Comparison of ENCODE assay signal across 17 cellular contexts in the genomic region with DNA sequence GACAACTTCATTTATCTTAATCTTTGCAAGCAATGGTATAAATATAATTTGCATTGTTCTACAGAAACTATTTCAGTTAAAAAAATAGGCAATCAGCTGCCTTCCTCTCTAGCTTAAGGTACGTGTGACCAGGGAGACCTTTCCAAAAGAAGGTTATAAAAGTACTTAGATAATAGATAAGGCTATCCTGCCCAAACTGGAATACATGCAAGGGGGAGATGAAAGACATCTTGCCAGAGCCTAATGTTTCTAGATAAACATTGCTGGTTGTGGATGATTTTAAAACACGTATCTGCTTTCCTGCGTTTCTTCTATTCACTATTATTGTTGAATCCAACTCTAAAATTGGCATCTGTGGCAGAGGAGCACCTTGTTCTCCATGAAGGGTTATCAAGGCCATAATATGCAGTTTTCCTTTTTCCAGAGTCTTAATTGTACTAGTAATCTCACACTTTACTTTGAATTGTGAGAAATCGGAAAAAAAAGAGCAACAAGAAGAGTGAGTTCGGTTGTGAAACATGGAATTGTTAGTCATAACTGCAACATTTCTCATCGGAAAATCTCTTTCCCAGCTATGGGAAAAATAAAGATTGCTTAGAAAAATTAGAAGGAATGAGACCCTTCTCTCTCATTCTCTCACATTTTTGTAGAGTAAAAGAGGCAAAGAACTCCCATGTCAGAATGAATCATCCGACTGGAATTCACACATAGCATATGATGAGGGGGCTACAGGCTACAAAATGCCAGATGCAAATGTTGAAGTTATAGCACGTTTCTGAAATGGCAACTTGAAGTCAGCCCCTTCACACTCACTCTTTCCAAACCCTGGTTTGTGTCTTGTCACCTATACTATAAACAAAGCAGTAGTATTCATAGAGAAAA.
DNase-seq lines count a peak whose midpoint lies in the region; ATAC-seq, FAIRE-seq and TF ChIP-seq lines count a peak whose summit lies in the region.
"Had no signal": no experiment of that assay in that cellular context is flagged by ENCODE, and none has a peak within 500 bp of the region (broad histone marks: within the 10 kb centered on the region; RNA-seq: fewer than 3 reads in every experiment).

No MANE protein-coding gene starts in this region.

- TF ChIP-seq POLR2A in lower leg skin (IDR thresholded peaks at IDR 0.05): no peak

- intact Hi-C loops in sciatic nerve (cut with DNase I): no loop called here
- intact Hi-C loops in lower leg skin (cut with DNase I; ENCODE audit: low total_unique reads): no loop called here

- peak; percentile 71 for DNase-seq in EL
- DNase-seq in astrocyte of the spinal cord (ENCODE audit: low read depth, low spot score): peak; percentile 52
- DNase-seq in inferior parietal cortex (ENCODE audit: extremely low spot score): peak; percentile 28
- DNase-seq in sciatic nerve (ENCODE audit: low spot score): no peak
- DNase-seq in WTC11 (ENCODE audit: low spot score): no peak
- DNase-seq in DMS153 (lab: John Stamatoyannopoulos, UW): no peak
- no peak for DNase-seq in small intestine
- no peak for DNase-seq in lower leg skin (ENCODE audit: low spot score in 2 of 2)
- DNase-seq: activated CD4-positive, alpha-beta T cell treated with anti-CD3 and anti-CD28 coated beads, Interleukin-2, amount 10 ng/mL, durations not matched to agents 7 days and 5 days; activated T-cell treated with anti-CD3 and anti-CD28 coated beads, Interleukin-2, amount 50 U/mL, for 24 hours; Calu3; dorsolateral prefrontal cortex; foreskin keratinocyte; SHP77; stimulated activated CD4-positive, alpha-beta T cell treated with anti-CD3 and anti-CD28 coated beads, Interleukin-4, amount 100 ng/mL, for 4 hours had no signal

- no peaks in the 10 kb centered on the region for H3K4me1 Mint-ChIP-seq in WTC11
- H3K4me1 Mint-ChIP-seq: activated CD4-positive, alpha-beta T cell treated with anti-CD3 and anti-CD28 coated beads, Interleukin-2, amount 10 ng/mL, durations not matched to agents 7 days and 5 days; GM23338 had no signal

- H3K4me3 ChIP-seq in astrocyte of the spinal cord (ENCODE audit: low read depth, low read length) (no peak overlapping the region), small intestine (ENCODE audit: low read depth in 1 of 2, low read length in 2 of 2) (no peak overlapping the region), lower leg skin (ENCODE audit: low read depth, poor library complexity, severe bottlenecking) (no peak overlapping the region)
- H3K4me3 ChIP-seq: dorsolateral prefrontal cortex, GM23338 had no signal

- no peaks in the 10 kb centered on the region for H3K9me3 ChIP-seq in small intestine (ENCODE audit: control insufficient read depth, low read depth)

- WGBS in small intestine, 3 donors: 46 to 63% (median 60%) methylated on average over 8 of the region's 8 CpGs
- 43 to 45% methylated on average over 8 of the region's 8 CpGs for WGBS in lower leg skin, 2 donors

- POLR2A ChIA-PET in WTC11 (lab: Charles Lee): no interaction called here

- no peaks in the 10 kb centered on the region for H3K27me3 Mint-ChIP-seq in WTC11 (ENCODE audit: low read depth)
- H3K27me3 Mint-ChIP-seq: activated CD4-positive, alpha-beta T cell treated with anti-CD3 and anti-CD28 coated beads, Interleukin-2, amount 10 ng/mL, durations not matched to agents 7 days and 5 days had no signal

- TF ChIP-seq CTCF in astrocyte of the spinal cord (IDR thresholded peaks at IDR 0.05; ENCODE audit: low read depth, low read length): no peak
- no peak for TF ChIP-seq CTCF in WTC11 (IDR thresholded peaks at IDR 0.05)
- TF ChIP-seq CTCF in lower leg skin (IDR thresholded peaks at IDR 0.05): no peak

- no peaks in the 10 kb centered on the region for H3K4me1 ChIP-seq in small intestine (ENCODE audit: control insufficient read depth in 2 of 2, insufficient read depth in 1 of 2, low read depth in 1 of 2, low read length in 1 of 2)
- H3K4me1 ChIP-seq: foreskin keratinocyte had no signal

- CTCF ChIA-PET in WTC11 (lab: Charles Lee): no interaction called here

- H3K9me3 Mint-ChIP-seq in WTC11: peaks cover 10% of the 10 kb centered on the region
- H3K9me3 Mint-ChIP-seq: GM23338 had no signal

- no peaks in the 10 kb centered on the region for H3K27me3 ChIP-seq in small intestine (ENCODE audit: control insufficient read depth in 2 of 2, insufficient read depth in 2 of 2, low read length in 2 of 2)
- H3K27me3 ChIP-seq: foreskin keratinocyte had no signal

- FAIRE-seq in small intestine (lab: Jason Lieb, UNC): no peak

- in situ Hi-C loops in astrocyte of the spinal cord (cut with HindIII; ENCODE audit: low sequenced_read_pairs): no loop called here

- H3K36me3 ChIP-seq in small intestine (ENCODE audit: control insufficient read depth in 2 of 2, insufficient read depth in 2 of 2, low read length in 2 of 2): no peaks in the 10 kb centered on the region

- no peak overlapping the region for H3K27ac ChIP-seq in small intestine (ENCODE audit: low read depth in 1 of 2, low read length in 1 of 2)
- H3K27ac ChIP-seq: foreskin keratinocyte had no signal

- H3K27ac Mint-ChIP-seq in WTC11: no peak overlapping the region
- H3K27ac Mint-ChIP-seq: activated CD4-positive, alpha-beta T cell treated with anti-CD3 and anti-CD28 coated beads, Interleukin-2, amount 10 ng/mL, durations not matched to agents 7 days and 5 days; activated T-cell treated with anti-CD3 and anti-CD28 coated beads, Interleukin-2, amount 50 U/mL, for 24 hours; GM23338; T-helper 2 cell treated with Interferon-gamma antibody and Interleukin-4, amounts not matched to agents 5 μg/mL and 100 μg/mL, for 36 hours had no signal

- peak; percentile 32 for ATAC-seq in sciatic nerve
- ATAC-seq in WTC11: no peak
- ATAC-seq: foreskin keratinocyte, GM23338 had no signal

- no peak overlapping the region for H3K4me3 Mint-ChIP-seq in WTC11
- H3K4me3 Mint-ChIP-seq: activated CD4-positive, alpha-beta T cell treated with anti-CD3 and anti-CD28 coated beads, Interleukin-2, amount 10 ng/mL, durations not matched to agents 7 days and 5 days; activated T-cell treated with anti-CD3 and anti-CD28 coated beads, Interleukin-2, amount 50 U/mL, for 24 hours; GM23338; T-helper 2 cell treated with Interferon-gamma antibody and Interleukin-4, amounts not matched to agents 5 μg/mL and 100 μg/mL, for 36 hours had no signal

- H3K36me3 Mint-ChIP-seq in WTC11: no peaks in the 10 kb centered on the region

TF ChIP-seq in WTC11, 78 proteins besides CTCF, POLR2A, EP300 and RAD21:
- TF ChIP-seq, protein P1, sequence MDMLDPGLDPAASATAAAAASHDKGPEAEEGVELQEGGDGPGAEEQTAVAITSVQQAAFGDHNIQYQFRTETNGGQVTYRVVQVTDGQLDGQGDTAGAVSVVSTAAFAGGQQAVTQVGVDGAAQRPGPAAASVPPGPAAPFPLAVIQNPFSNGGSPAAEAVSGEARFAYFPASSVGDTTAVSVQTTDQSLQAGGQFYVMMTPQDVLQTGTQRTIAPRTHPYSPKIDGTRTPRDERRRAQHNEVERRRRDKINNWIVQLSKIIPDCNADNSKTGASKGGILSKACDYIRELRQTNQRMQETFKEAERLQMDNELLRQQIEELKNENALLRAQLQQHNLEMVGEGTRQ (CRISPR knock-in tag; IDR thresholded peaks at IDR 0.05): no peak
- TF ChIP-seq ATF1 (CRISPR knock-in tag; IDR thresholded peaks at IDR 0.05): no peak
- TF ChIP-seq, protein P2, sequence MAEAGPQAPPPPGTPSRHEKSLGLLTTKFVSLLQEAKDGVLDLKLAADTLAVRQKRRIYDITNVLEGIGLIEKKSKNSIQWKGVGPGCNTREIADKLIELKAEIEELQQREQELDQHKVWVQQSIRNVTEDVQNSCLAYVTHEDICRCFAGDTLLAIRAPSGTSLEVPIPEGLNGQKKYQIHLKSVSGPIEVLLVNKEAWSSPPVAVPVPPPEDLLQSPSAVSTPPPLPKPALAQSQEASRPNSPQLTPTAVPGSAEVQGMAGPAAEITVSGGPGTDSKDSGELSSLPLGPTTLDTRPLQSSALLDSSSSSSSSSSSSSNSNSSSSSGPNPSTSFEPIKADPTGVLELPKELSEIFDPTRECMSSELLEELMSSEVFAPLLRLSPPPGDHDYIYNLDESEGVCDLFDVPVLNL (CRISPR knock-in tag; IDR thresholded peaks at IDR 0.05; ENCODE audit: borderline replicate concordance, low read depth): no peak
- no peak for TF ChIP-seq PRRX2 (CRISPR knock-in tag; IDR thresholded peaks at IDR 0.05)
- TF ChIP-seq, protein P3, sequence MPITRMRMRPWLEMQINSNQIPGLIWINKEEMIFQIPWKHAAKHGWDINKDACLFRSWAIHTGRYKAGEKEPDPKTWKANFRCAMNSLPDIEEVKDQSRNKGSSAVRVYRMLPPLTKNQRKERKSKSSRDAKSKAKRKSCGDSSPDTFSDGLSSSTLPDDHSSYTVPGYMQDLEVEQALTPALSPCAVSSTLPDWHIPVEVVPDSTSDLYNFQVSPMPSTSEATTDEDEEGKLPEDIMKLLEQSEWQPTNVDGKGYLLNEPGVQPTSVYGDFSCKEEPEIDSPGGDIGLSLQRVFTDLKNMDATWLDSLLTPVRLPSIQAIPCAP (CRISPR knock-in tag; IDR thresholded peaks at IDR 0.05): no peak
- TF ChIP-seq, protein P4, sequence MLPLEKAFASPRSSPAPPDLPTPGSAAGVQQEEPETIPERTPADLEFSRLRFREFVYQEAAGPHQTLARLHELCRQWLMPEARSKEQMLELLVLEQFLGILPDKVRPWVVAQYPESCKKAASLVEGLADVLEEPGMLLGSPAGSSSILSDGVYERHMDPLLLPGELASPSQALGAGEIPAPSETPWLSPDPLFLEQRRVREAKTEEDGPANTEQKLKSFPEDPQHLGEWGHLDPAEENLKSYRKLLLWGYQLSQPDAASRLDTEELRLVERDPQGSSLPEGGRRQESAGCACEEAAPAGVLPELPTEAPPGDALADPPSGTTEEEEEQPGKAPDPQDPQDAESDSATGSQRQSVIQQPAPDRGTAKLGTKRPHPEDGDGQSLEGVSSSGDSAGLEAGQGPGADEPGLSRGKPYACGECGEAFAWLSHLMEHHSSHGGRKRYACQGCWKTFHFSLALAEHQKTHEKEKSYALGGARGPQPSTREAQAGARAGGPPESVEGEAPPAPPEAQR (CRISPR knock-in tag; IDR thresholded peaks at IDR 0.05): no peak
- TF ChIP-seq EMX1 (CRISPR knock-in tag; IDR thresholded peaks at IDR 0.05): no peak
- no peak for TF ChIP-seq ELF4 (CRISPR knock-in tag; IDR thresholded peaks at IDR 0.05; ENCODE audit: low read depth)
- no peak for TF ChIP-seq TEAD1 (CRISPR knock-in tag; IDR thresholded peaks at IDR 0.05)
- TF ChIP-seq NFE2L1 (CRISPR knock-in tag; IDR thresholded peaks at IDR 0.05): no peak
TF ChIP-seq in WTC11: peak in this region for 0.

Comparison
In these comparisons a context has a peak if more than half of its experiments do, and no peak if none do; other contexts are left out.
1. DNase-seq: peak in EL (single experiment), astrocyte of the spinal cord (single experiment) and inferior parietal cortex (single experiment); none in sciatic nerve (single experiment), WTC11 (single experiment), DMS153 (single experiment), small intestine (single experiment) and lower leg skin (0 of 2).